9 cellular contexts compared by ENCODE assay signal in genomic region chr2:85243101-85244072, GRCh38.
DNase-seq lines count a peak whose midpoint lies in the region; ATAC-seq, FAIRE-seq and TF ChIP-seq lines count a peak whose summit lies in the region.
"Had no signal": no experiment of that assay in that cellular context is flagged by ENCODE, and none has a peak within 500 bp of the region (broad histone marks: within the 10 kb centered on the region; RNA-seq: fewer than 3 reads in every experiment).

No MANE protein-coding gene starts in this region.

- POLR2A ChIA-PET in activated CD8-positive, alpha-beta T cell treated with anti-CD3 and anti-CD28 coated beads for 36 hours (lab: Charles Lee): no interaction called here

- peak; percentile 48; the same call in 1 of the 2 replicates for TF ChIP-seq RAD21 in Ishikawa (IDR thresholded peaks at IDR 0.05; ENCODE audit: low read depth)

- ATAC-seq in activated CD8-positive, alpha-beta T cell treated with anti-CD3 and anti-CD28 coated beads for 36 hours: no peak
- ATAC-seq in left ventricle myocardium superior (peak; percentile 66), GM21576 (IDR thresholded peaks at IDR 0.05; ENCODE audit: unreplicated experiment) (no peak)
- ATAC-seq in stimulated activated memory B cell treated with anti-CD40 and anti-IgM and Interleukin-4, amounts not matched to agents 10 μg/mL and 1 μg/mL and 100 μg/mL, for 72 hours: no peak

- no peak overlapping the region for H3K4me3 Mint-ChIP-seq in activated CD8-positive, alpha-beta T cell treated with anti-CD3 and anti-CD28 coated beads for 36 hours
- no peak overlapping the region for H3K4me3 Mint-ChIP-seq in stimulated activated memory B cell treated with anti-CD40 and anti-IgM and Interleukin-4, amounts not matched to agents 10 μg/mL and 1 μg/mL and 100 μg/mL, for 72 hours
- H3K4me3 Mint-ChIP-seq: IgD-negative memory B cell had no signal

- no peaks in the 10 kb centered on the region for H3K36me3 Mint-ChIP-seq in activated CD8-positive, alpha-beta T cell treated with anti-CD3 and anti-CD28 coated beads for 36 hours (ENCODE audit: low read depth)
- H3K36me3 Mint-ChIP-seq in stimulated activated memory B cell treated with anti-CD40 and anti-IgM and Interleukin-4, amounts not matched to agents 10 μg/mL and 1 μg/mL and 100 μg/mL, for 72 hours: no peaks in the 10 kb centered on the region

- intact Hi-C loops in activated CD8-positive, alpha-beta T cell treated with anti-CD3 and anti-CD28 coated beads for 36 hours (cut with micrococcal nuclease): no loop called here
- intact Hi-C loops in left ventricle myocardium superior (cut with micrococcal nuclease): loop anchor here (10.0 kb wide), 1 partner anchor 59 kb away; no protein-coding TSS in a partner anchor

- H3K9me3 Mint-ChIP-seq in activated CD8-positive, alpha-beta T cell treated with anti-CD3 and anti-CD28 coated beads for 36 hours: no peaks in the 10 kb centered on the region
- no peaks in the 10 kb centered on the region for H3K9me3 Mint-ChIP-seq in stimulated activated memory B cell treated with anti-CD40 and anti-IgM and Interleukin-4, amounts not matched to agents 10 μg/mL and 1 μg/mL and 100 μg/mL, for 72 hours
- H3K9me3 Mint-ChIP-seq: IgD-negative memory B cell had no signal

- CTCF ChIA-PET in activated CD8-positive, alpha-beta T cell treated with anti-CD3 and anti-CD28 coated beads for 36 hours (lab: Charles Lee): interaction anchor here (1.1 to 2.1 kb wide), 4 partner anchors 13 to 99 kb away, joined by 3 to 5 read pairs (median 4); no protein-coding TSS in a partner anchor

- no peak for TF ChIP-seq EP300 in Ishikawa (IDR thresholded peaks at IDR 0.05; ENCODE audit: borderline replicate concordance)

- DNase-seq in D721Med (ENCODE audit: insufficient read length, low spot score) (no peak), left ventricle myocardium superior (peak; percentile 68)
- peak; percentile 42 for DNase-seq in activated CD8-positive, alpha-beta T cell treated with anti-CD3 and anti-CD28 coated beads for 36 hours
- DNase-seq in stimulated activated CD4-positive, alpha-beta T cell treated with anti-CD3 and anti-CD28 coated beads, Interleukin-1b, Interleukin-23, amount 100 ng/mL, for 48 hours: peak; percentile 16
- DNase-seq in stimulated activated naive CD4-positive, alpha-beta T cell (lab: John Stamatoyannopoulos, UW): no peak

- no peak for FAIRE-seq in D721Med (lab: Jason Lieb, UNC)

- H3K27ac Mint-ChIP-seq in activated CD8-positive, alpha-beta T cell treated with anti-CD3 and anti-CD28 coated beads for 36 hours: no peak overlapping the region
- no peak overlapping the region for H3K27ac Mint-ChIP-seq in stimulated activated memory B cell treated with anti-CD40 and anti-IgM and Interleukin-4, amounts not matched to agents 10 μg/mL and 1 μg/mL and 100 μg/mL, for 72 hours
- H3K27ac Mint-ChIP-seq: IgD-negative memory B cell had no signal

- peak; percentile 28 for TF ChIP-seq CTCF in D721Med (IDR thresholded peaks at IDR 0.05; ENCODE audit: insufficient read depth, missing control alignments)
- TF ChIP-seq CTCF in activated CD8-positive, alpha-beta T cell treated with anti-CD3 and anti-CD28 coated beads for 36 hours (IDR thresholded peaks at IDR 0.05): no peak

- peaks cover 7% of the 10 kb centered on the region for H3K4me1 Mint-ChIP-seq in activated CD8-positive, alpha-beta T cell treated with anti-CD3 and anti-CD28 coated beads for 36 hours (ENCODE audit: low read depth)
- H3K4me1 Mint-ChIP-seq in stimulated activated memory B cell treated with anti-CD40 and anti-IgM and Interleukin-4, amounts not matched to agents 10 μg/mL and 1 μg/mL and 100 μg/mL, for 72 hours: no peaks in the 10 kb centered on the region

- H3K27me3 Mint-ChIP-seq in activated CD8-positive, alpha-beta T cell treated with anti-CD3 and anti-CD28 coated beads for 36 hours: peaks cover 5% of the 10 kb centered on the region
- peaks cover 47% of the 10 kb centered on the region for H3K27me3 Mint-ChIP-seq in stimulated activated memory B cell treated with anti-CD40 and anti-IgM and Interleukin-4, amounts not matched to agents 10 μg/mL and 1 μg/mL and 100 μg/mL, for 72 hours

TF ChIP-seq in Ishikawa, 13 proteins besides CTCF, POLR2A, EP300 and RAD21:
- TF ChIP-seq TCF12 (IDR thresholded peaks at IDR 0.05; ENCODE audit: low read depth) (no peak), CREB1 (IDR thresholded peaks at IDR 0.05; ENCODE audit: low read depth) (no peak), TEAD4 (IDR thresholded peaks at IDR 0.05) (no peak), USF1 (IDR thresholded peaks at IDR 0.05) (no peak), EGR1 (IDR thresholded peaks at IDR 0.05) (no peak), MAX (IDR thresholded peaks at IDR 0.05) (no peak), FOXM1 (IDR thresholded peaks at IDR 0.05; ENCODE audit: borderline replicate concordance, low read depth) (no peak), CEBPB (IDR thresholded peaks at IDR 0.05) (no peak)

Comparison
In these comparisons a context has a peak if more than half of its experiments do, and no peak if none do; other contexts are left out.
1. DNase-seq: peak in activated CD8-positive, alpha-beta T cell treated with anti-CD3 and anti-CD28 coated beads for 36 hours (single experiment), left ventricle myocardium superior (single experiment) and stimulated activated CD4-positive, alpha-beta T cell treated with anti-CD3 and anti-CD28 coated beads, Interleukin-1b, Interleukin-23, amount 100 ng/mL, for 48 hours (single experiment); none in D721Med (single experiment) and stimulated activated naive CD4-positive, alpha-beta T cell (0 of 6).